In genomic region chr4:112302320-112303274, GRCh38 we compare ENCODE assay signal across 16 cellular contexts. TPM values are rescaled to one million over a fixed set of nuclear protein-coding genes. Genes with fewer than 3 reads are reported as not detected.
A peak's percentile ranks its signal among the peaks of the same experiment; 100 is the strongest.
DNase-seq lines count a peak whose midpoint lies in the region; ATAC-seq, FAIRE-seq and TF ChIP-seq lines count a peak whose summit lies in the region.
"Had no signal": no experiment of that assay in that cellular context is flagged by ENCODE, and none has a peak within 500 bp of the region (broad histone marks: within the 10 kb centered on the region; RNA-seq: fewer than 3 reads in every experiment).

No MANE protein-coding gene starts in this region.

- peak; percentile 60 for ATAC-seq in GM21619 (IDR thresholded peaks at IDR 0.05; ENCODE audit: unreplicated experiment)
- ATAC-seq: A549, Panc1 had no signal

- intact Hi-C loops in activated CD4-positive, alpha-beta T cell treated with anti-CD3 and anti-CD28 coated beads, Interleukin-2, amount 10 ng/mL, durations not matched to agents 24 days and 14 days (cut with micrococcal nuclease), result loop anchor here (1.0 to 5.0 kb wide), 2 partner anchors 14 to 70 kb away; partner anchors contain the start of gene AP1AR
- intact Hi-C loops in esophagus muscularis mucosa (cut with DNase I), result no loop called here

- WGBS in small intestine, 3 donors, result 68 to 85% (median 73%) methylated on average over 5 of the region's 5 CpGs
- 74% methylated on average over 5 of the region's 5 CpGs for WGBS in esophagus muscularis mucosa

- no peak for FAIRE-seq in small intestine (lab: Jason Lieb, UNC)
- FAIRE-seq: A549 had no signal

- H3K36me3 ChIP-seq in KOPT-K1 (ENCODE audit: insufficient read depth, low read length) (no peaks in the 10 kb centered on the region), small intestine (ENCODE audit: control insufficient read depth in 2 of 2, insufficient read depth in 2 of 2, low read length in 2 of 2) (no peaks in the 10 kb centered on the region), esophagus muscularis mucosa (peaks cover 0 to 26% (median 7%) of the 10 kb centered on the region in 4 donors)

- no peak for TF ChIP-seq CTCF in esophagus muscularis mucosa (IDR thresholded peaks at IDR 0.05)

- H3K9me3 Mint-ChIP-seq in activated CD4-positive, alpha-beta T cell treated with anti-CD3 and anti-CD28 coated beads, Interleukin-2, amount 10 ng/mL, durations not matched to agents 24 days and 14 days, result peaks cover 6% of the 10 kb centered on the region

- H3K27ac ChIP-seq in KOPT-K1 (ENCODE audit: low read depth, low read length, poor library complexity, severe bottlenecking) (peak overlapping the region; percentile 30), small intestine (ENCODE audit: low read depth in 1 of 2, low read length in 1 of 2) (peak overlapping the region; percentile 39 to 50), esophagus muscularis mucosa (replicated peaks in 1 of 4) (no peak overlapping the region)
- H3K27ac ChIP-seq: A549 had no signal

- DNase-seq in activated CD4-positive, alpha-beta T cell treated with anti-CD3 and anti-CD28 coated beads, Interleukin-2, amount 10 ng/mL, durations not matched to agents 24 days and 14 days, result peak; percentile 73
- no peak for DNase-seq in activated CD4-positive, alpha-beta T cell treated with anti-CD3 and anti-CD28 coated beads for 4 hours
- peak; percentile 13 for DNase-seq in small intestine
- DNase-seq in stimulated activated naive CD4-positive, alpha-beta T cell treated with Interleukin-2 at 50 U/mL for 16 hours (lab: John Stamatoyannopoulos, UW), result no peak
- DNase-seq in medulla oblongata (ENCODE audit: extremely low spot score), result no peak
- DNase-seq in esophagus muscularis mucosa (ENCODE audit: extremely low spot score), result no peak
- DNase-seq: activated CD8-positive, alpha-beta memory T cell treated with anti-CD3 and anti-CD28 coated beads, Interleukin-2, amount 50 U/mL, for 4 hours; effector CD8-positive, alpha-beta T cell; glutamatergic neuron; HCEC 1CT; stimulated activated CD4-positive, alpha-beta T cell treated with anti-CD3 and anti-CD28 coated beads, Interleukin-12 subunit alpha, Interleukin-12 subunit beta, amount 100 ng/mL, for 4 hours; T-helper 9 cell had no signal

- no peak overlapping the region for H3K4me3 ChIP-seq in small intestine (ENCODE audit: low read depth in 1 of 2, low read length in 2 of 2)
- H3K4me3 ChIP-seq in esophagus muscularis mucosa, result no peak overlapping the region
- H3K4me3 ChIP-seq: A549 had no signal

- no peaks in the 10 kb centered on the region for H3K27me3 ChIP-seq in small intestine (ENCODE audit: control insufficient read depth in 2 of 2, insufficient read depth in 2 of 2, low read length in 2 of 2)
- H3K27me3 ChIP-seq in esophagus muscularis mucosa, result no peaks in the 10 kb centered on the region

- H3K27ac Mint-ChIP-seq in activated CD4-positive, alpha-beta T cell treated with anti-CD3 and anti-CD28 coated beads, Interleukin-2, amount 10 ng/mL, durations not matched to agents 24 days and 14 days, result no peak overlapping the region

- peaks cover 0 to 2% of the 10 kb centered on the region in 2 donors for H3K4me1 ChIP-seq in small intestine (ENCODE audit: control insufficient read depth in 2 of 2, insufficient read depth in 1 of 2, low read depth in 1 of 2, low read length in 1 of 2)
- peaks cover 7 to 19% (median 17%) of the 10 kb centered on the region in 4 donors for H3K4me1 ChIP-seq in esophagus muscularis mucosa

- no peak overlapping the region for H3K4me3 Mint-ChIP-seq in activated CD4-positive, alpha-beta T cell treated with anti-CD3 and anti-CD28 coated beads, Interleukin-2, amount 10 ng/mL, durations not matched to agents 24 days and 14 days

- H3K36me3 Mint-ChIP-seq in activated CD4-positive, alpha-beta T cell treated with anti-CD3 and anti-CD28 coated beads, Interleukin-2, amount 10 ng/mL, durations not matched to agents 24 days and 14 days (ENCODE audit: low read depth), result peaks cover 16% of the 10 kb centered on the region

- no peak for TF ChIP-seq EP300 in esophagus muscularis mucosa (IDR thresholded peaks at IDR 0.05)

- peaks cover 28% of the 10 kb centered on the region for H3K4me1 Mint-ChIP-seq in activated CD4-positive, alpha-beta T cell treated with anti-CD3 and anti-CD28 coated beads, Interleukin-2, amount 10 ng/mL, durations not matched to agents 24 days and 14 days

- H3K27me3 Mint-ChIP-seq in activated CD4-positive, alpha-beta T cell treated with anti-CD3 and anti-CD28 coated beads, Interleukin-2, amount 10 ng/mL, durations not matched to agents 24 days and 14 days, result no peaks in the 10 kb centered on the region

- TF ChIP-seq POLR2A in esophagus muscularis mucosa (IDR thresholded peaks at IDR 0.05; ENCODE audit: low read depth), result no peak

- H3K9me3 ChIP-seq in KOPT-K1 (ENCODE audit: insufficient read depth, low read length, poor library complexity, severe bottlenecking) (no peaks in the 10 kb centered on the region), small intestine (ENCODE audit: control insufficient read depth, low read depth) (no peaks in the 10 kb centered on the region), esophagus muscularis mucosa (no peaks in the 10 kb centered on the region)
- H3K9me3 ChIP-seq: A549 had no signal

RNA-seq across cellular contexts. Expression of gene ALPK1, which starts 5.4 kb away (rescaled TPM):
- total RNA-seq in activated CD4-positive, alpha-beta T cell treated with anti-CD3 and anti-CD28 coated beads, Interleukin-2, amount 10 ng/mL, durations not matched to agents 24 days and 14 days, result 8.8 and 9.1 TPM in 2 replicates
- polyA plus RNA-seq in small intestine, result 1 to 10 TPM; 4.3 to 6.9 (median 5.3) TPM
- total RNA-seq in esophagus muscularis mucosa, result 10 to 100 TPM; 12.6 to 19.9 (median 14.8) TPM

RNA-seq across cellular contexts. Expression of gene TIFA, which starts 16.9 kb away (rescaled TPM):
- total RNA-seq in activated CD4-positive, alpha-beta T cell treated with anti-CD3 and anti-CD28 coated beads, Interleukin-2, amount 10 ng/mL, durations not matched to agents 24 days and 14 days, result 27.1 and 27.9 TPM in 2 replicates
- polyA plus RNA-seq in small intestine, result 10 to 100 TPM in 1 of 3 donors, 1 to 10 TPM in 1, under 1 TPM in 1; 0.89 to 11.3 (median 6.2) TPM
- total RNA-seq in esophagus muscularis mucosa, result 10 to 100 TPM in 2 of 4 donors, 1 to 10 TPM in 2; 5.4 to 17.4 (median 12.4) TPM

Comparison
In these comparisons a context has a peak if more than half of its experiments do, and no peak if none do; other contexts are left out.
1. DNase-seq: peak in activated CD4-positive, alpha-beta T cell treated with anti-CD3 and anti-CD28 coated beads, Interleukin-2, amount 10 ng/mL, durations not matched to agents 24 days and 14 days (single experiment) and small intestine (single experiment); none in activated CD4-positive, alpha-beta T cell treated with anti-CD3 and anti-CD28 coated beads for 4 hours (0 of 2), stimulated activated naive CD4-positive, alpha-beta T cell treated with Interleukin-2 at 50 U/mL for 16 hours (single experiment), medulla oblongata (single experiment) and esophagus muscularis mucosa (single experiment).
2. H3K27ac ChIP-seq: peak in KOPT-K1 (single experiment) and small intestine (2 of 2); none in esophagus muscularis mucosa (0 of 4).